ENCODE assay signal across 1 cellular context in the genomic region with DNA sequence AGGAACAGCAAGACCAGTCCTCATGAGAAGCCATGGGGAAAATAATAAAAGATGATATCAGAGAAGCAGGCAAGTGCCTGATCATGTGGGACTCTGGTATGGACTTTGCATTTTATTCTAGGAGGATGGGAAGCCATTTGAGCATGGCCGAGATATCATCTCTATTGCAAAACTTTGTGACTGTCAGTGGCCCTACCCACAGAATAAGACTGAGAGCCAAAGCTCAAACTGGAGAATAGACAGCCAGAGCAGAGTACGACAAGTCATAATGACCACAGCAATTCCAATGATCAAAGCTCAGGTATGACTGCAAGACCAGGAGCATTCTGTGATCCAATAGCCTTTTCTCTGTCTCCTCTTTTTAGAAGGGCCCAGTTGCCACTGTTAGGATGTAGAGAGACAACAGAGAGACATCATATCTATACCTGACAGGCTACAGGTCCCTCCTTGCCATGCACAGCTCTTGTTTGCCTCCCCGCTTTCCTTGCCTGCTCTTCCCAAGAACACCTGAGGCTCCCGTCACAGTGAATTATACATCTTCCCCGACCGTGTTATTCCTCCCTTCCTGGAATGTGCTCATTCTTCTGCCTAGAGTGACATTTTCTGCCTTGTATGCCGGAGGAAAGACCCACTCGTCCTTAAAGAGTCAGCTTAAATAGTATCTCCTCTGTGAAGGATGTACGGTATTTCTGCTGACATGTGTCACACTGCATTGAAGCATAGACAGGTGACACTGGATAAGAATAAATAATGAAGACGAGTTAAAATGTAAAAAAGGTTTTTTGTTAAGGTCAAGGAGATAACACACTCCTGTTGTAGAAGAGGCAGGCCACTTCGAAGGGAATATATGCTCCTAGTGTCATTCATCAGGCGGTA.
TF ChIP-seq lines count a peak whose summit lies in the region.

No MANE protein-coding gene starts in this region.

TF ChIP-seq in GM23338, 12 proteins besides CTCF, POLR2A, EP300 and RAD21 (continued from another document):
- TF ChIP-seq, protein P1, sequence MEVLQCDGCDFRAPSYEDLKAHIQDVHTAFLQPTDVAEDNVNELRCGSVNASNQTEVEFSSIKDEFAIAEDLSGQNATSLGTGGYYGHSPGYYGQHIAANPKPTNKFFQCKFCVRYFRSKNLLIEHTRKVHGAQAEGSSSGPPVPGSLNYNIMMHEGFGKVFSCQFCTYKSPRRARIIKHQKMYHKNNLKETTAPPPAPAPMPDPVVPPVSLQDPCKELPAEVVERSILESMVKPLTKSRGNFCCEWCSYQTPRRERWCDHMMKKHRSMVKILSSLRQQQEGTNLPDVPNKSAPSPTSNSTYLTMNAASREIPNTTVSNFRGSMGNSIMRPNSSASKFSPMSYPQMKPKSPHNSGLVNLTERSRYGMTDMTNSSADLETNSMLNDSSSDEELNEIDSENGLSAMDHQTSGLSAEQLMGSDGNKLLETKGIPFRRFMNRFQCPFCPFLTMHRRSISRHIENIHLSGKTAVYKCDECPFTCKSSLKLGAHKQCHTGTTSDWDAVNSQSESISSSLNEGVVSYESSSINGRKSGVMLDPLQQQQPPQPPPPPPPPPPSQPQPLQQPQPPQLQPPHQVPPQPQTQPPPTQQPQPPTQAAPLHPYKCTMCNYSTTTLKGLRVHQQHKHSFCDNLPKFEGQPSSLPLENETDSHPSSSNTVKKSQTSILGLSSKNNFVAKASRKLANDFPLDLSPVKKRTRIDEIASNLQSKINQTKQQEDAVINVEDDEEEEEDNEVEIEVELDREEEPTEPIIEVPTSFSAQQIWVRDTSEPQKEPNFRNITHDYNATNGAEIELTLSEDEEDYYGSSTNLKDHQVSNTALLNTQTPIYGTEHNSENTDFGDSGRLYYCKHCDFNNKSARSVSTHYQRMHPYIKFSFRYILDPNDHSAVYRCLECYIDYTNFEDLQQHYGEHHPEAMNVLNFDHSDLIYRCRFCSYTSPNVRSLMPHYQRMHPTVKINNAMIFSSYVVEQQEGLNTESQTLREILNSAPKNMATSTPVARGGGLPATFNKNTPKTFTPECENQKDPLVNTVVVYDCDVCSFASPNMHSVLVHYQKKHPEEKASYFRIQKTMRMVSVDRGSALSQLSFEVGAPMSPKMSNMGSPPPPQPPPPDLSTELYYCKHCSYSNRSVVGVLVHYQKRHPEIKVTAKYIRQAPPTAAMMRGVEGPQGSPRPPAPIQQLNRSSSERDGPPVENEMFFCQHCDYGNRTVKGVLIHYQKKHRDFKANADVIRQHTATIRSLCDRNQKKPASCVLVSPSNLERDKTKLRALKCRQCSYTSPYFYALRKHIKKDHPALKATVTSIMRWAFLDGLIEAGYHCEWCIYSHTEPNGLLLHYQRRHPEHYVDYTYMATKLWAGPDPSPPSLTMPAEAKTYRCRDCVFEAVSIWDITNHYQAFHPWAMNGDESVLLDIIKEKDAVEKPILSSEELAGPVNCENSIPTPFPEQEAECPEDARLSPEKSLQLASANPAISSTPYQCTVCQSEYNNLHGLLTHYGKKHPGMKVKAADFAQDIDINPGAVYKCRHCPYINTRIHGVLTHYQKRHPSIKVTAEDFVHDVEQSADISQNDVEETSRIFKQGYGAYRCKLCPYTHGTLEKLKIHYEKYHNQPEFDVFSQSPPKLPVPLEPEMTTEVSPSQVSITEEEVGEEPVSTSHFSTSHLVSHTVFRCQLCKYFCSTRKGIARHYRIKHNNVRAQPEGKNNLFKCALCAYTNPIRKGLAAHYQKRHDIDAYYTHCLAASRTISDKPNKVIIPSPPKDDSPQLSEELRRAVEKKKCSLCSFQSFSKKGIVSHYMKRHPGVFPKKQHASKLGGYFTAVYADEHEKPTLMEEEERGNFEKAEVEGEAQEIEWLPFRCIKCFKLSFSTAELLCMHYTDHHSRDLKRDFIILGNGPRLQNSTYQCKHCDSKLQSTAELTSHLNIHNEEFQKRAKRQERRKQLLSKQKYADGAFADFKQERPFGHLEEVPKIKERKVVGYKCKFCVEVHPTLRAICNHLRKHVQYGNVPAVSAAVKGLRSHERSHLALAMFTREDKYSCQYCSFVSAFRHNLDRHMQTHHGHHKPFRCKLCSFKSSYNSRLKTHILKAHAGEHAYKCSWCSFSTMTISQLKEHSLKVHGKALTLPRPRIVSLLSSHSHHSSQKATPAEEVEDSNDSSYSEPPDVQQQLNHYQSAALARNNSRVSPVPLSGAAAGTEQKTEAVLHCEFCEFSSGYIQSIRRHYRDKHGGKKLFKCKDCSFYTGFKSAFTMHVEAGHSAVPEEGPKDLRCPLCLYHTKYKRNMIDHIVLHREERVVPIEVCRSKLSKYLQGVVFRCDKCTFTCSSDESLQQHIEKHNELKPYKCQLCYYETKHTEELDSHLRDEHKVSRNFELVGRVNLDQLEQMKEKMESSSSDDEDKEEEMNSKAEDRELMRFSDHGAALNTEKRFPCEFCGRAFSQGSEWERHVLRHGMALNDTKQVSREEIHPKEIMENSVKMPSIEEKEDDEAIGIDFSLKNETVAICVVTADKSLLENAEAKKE (CRISPR knock-in tag; IDR thresholded peaks at IDR 0.05): no peak
- TF ChIP-seq CREB1 (CRISPR knock-in tag; IDR thresholded peaks at IDR 0.05; ENCODE audit: low read depth): no peak
TF ChIP-seq in GM23338: peak in this region for 0.
